In genomic region chr20:50729925-50730764, GRCh38 we compare ENCODE assay signal across 8 cellular contexts. TPM values are rescaled to one million over a fixed set of nuclear protein-coding genes. Genes with fewer than 3 reads are reported as not detected.
A peak's percentile ranks its signal among the peaks of the same experiment; 100 is the strongest.
DNase-seq lines count a peak whose midpoint lies in the region; ATAC-seq, FAIRE-seq and TF ChIP-seq lines count a peak whose summit lies in the region.

No MANE protein-coding gene starts in this region.

- H3K4me1 Mint-ChIP-seq in naive B cell = peaks cover 11 to 19% (median 19%) of the 10 kb centered on the region in 3 donors

- H3K36me3 ChIP-seq in PC-3 (ENCODE audit: low read depth, low read length) = no peaks in the 10 kb centered on the region
- H3K36me3 ChIP-seq in H1 (ENCODE audit: control insufficient read depth in 2 of 4, insufficient read depth in 4 of 4, low read length in 3 of 4) = peaks cover 0 to 4% (median 2%) of the 10 kb centered on the region in 4 experiments; a peak in 2 of 8 replicates

- FAIRE-seq in H1 (lab: Jason Lieb, UNC) = no peak

- H3K9ac ChIP-seq in PC-3 (ENCODE audit: low read length) = peak overlapping the region; percentile 52
- peak overlapping the region in 3 of 4 experiments; percentile 54 to 71 (median 63); a peak in 6 of 7 replicates for H3K9ac ChIP-seq in H1 (replicated peaks in 1 of 4; ENCODE audit: extremely low read depth in 1 of 4, low read depth in 3 of 4, low read length in 3 of 4)

- H4K8ac ChIP-seq in H1 (ENCODE audit: extremely low read depth, insufficient read depth, low read length) = peak overlapping the region; percentile 93; the same call in 1 of the 2 replicates

- H3K79me1 ChIP-seq in H1 (ENCODE audit: low read depth, low read length) = no peaks in the 10 kb centered on the region

- H3K27me3 ChIP-seq in PC-3 (ENCODE audit: low read length) (no peaks in the 10 kb centered on the region), H1 (replicated peaks in 1 of 4; ENCODE audit: control insufficient read depth in 3 of 4, extremely low read depth in 1 of 4, insufficient read depth in 3 of 4, low read length in 3 of 4) (no peaks in the 10 kb centered on the region)

- no peak overlapping the region for H2AK5ac ChIP-seq in H1 (ENCODE audit: low read depth, low read length)

- no peak overlapping the region for H3K23ac ChIP-seq in H1 (ENCODE audit: insufficient read length)

- H3K4me1 ChIP-seq in PC-3 (ENCODE audit: insufficient read depth, low read length) (peaks cover 55% of the 10 kb centered on the region), H1 (replicated peaks in 1 of 4; ENCODE audit: control insufficient read depth in 3 of 4, insufficient read depth in 4 of 4, low read length in 3 of 4) (peaks cover 2 to 9% (median 6%) of the 10 kb centered on the region in 4 experiments; a peak in 5 of 7 replicates)

- CTCF ChIA-PET in PC-3 (lab: Charles Lee) = interaction anchor here (0.9 kb wide), 1 partner anchor 19 kb away, joined by 7 read pairs; no protein-coding TSS in a partner anchor
- CTCF ChIA-PET in H1 (lab: Charles Lee; ENCODE audit: partially characterized antibody) = interaction anchor here (1.4 to 2.9 kb wide), 4 partner anchors 12 to 42 kb away, joined by 3 to 15 read pairs (median 12); no protein-coding TSS in a partner anchor

- peak overlapping the region; percentile 88 for H3K18ac ChIP-seq in H1 (ENCODE audit: extremely low read depth, low read length)

- H2BK5ac ChIP-seq in H1 (ENCODE audit: low read depth, low read length) = peak overlapping the region; percentile 4; the same call in 1 of the 2 replicates

- peak overlapping the region in 4 of 6 donors; percentile 39 to 92 (median 75) for H3K27ac Mint-ChIP-seq in naive B cell

- H3K27ac ChIP-seq in PC-3 (ENCODE audit: low read length) = peak overlapping the region; percentile 6; the same call in 1 of the 2 replicates
- H3K27ac ChIP-seq in H1 (ENCODE audit: low read depth, low read length) = peak overlapping the region; percentile 46; the same call in 1 of the 2 replicates

- H3K56ac ChIP-seq in H1 (replicated peaks; ENCODE audit: insufficient read length, low read depth, low read length) = peak overlapping the region; percentile 92

- H3K79me2 ChIP-seq in PC-3 (ENCODE audit: low read length) = peaks cover 39% of the 10 kb centered on the region
- peaks cover 10 to 33% of the 10 kb centered on the region in 2 experiments; a peak in 3 of 4 replicates for H3K79me2 ChIP-seq in H1 (ENCODE audit: control insufficient read depth in 1 of 2, insufficient read depth in 2 of 2, low read length in 2 of 2)

- no peak for TF ChIP-seq POLR2A in H1 (IDR thresholded peaks at IDR 0.05; ENCODE audit: control extremely low read depth in 1 of 2, low read depth in 2 of 2, low read length in 2 of 2)

- no peaks in the 10 kb centered on the region for H3K36me3 Mint-ChIP-seq in naive B cell

- peak overlapping the region; percentile 85 for H4K5ac ChIP-seq in H1 (ENCODE audit: insufficient read length, low read depth, low read length)

- intact Hi-C loops in PC-3 (cut with micrococcal nuclease) = loop anchor here (2.0 to 10.0 kb wide), 3 partner anchors 15 to 615 kb away; partner anchors contain the start of gene UBE2V1

- H3K9me3 Mint-ChIP-seq in naive B cell = no peaks in the 10 kb centered on the region

- no peak for TF ChIP-seq RAD21 in H1 (IDR thresholded peaks at IDR 0.05 in 1 of 2, conservative IDR thresholded peaks at IDR 0.05 in 1 of 2; ENCODE audit: low read depth in 2 of 2, low read length in 2 of 2)

- H3K4me2 ChIP-seq in PC-3 (ENCODE audit: low read length) = peak overlapping the region; percentile 97
- peak overlapping the region; percentile 81 to 83 for H3K4me2 ChIP-seq in H1 (ENCODE audit: insufficient read depth in 1 of 2, low read depth in 2 of 2, low read length in 2 of 2)

- H3K23me2 ChIP-seq in H1 (ENCODE audit: low read depth, low read length) = peaks cover 7% of the 10 kb centered on the region

- H3K4me3 ChIP-seq in GM12865 (ENCODE audit: low read depth, low read length) = peak overlapping the region; percentile 63
- peak overlapping the region; percentile 76 for H3K4me3 ChIP-seq in PC-3 (ENCODE audit: low read length)
- peak overlapping the region; percentile 47 to 92 (median 54) for H3K4me3 ChIP-seq in H1 (ENCODE audit: extremely low read depth in 1 of 4, insufficient read depth in 2 of 4, low read depth in 3 of 4, low read length in 4 of 4)

- H3K9me3 ChIP-seq in PC-3 (ENCODE audit: low read length) (no peaks in the 10 kb centered on the region), H1 (ENCODE audit: insufficient read depth in 2 of 2, low read depth in 1 of 2, low read length in 1 of 2) (no peaks in the 10 kb centered on the region)

- peaks cover 0 to 4% (median 0%) of the 10 kb centered on the region in 3 donors for H3K27me3 Mint-ChIP-seq in naive B cell

- WGBS in H1 (ENCODE audit: extremely low coverage in 1 of 2, insufficient coverage in 1 of 2, insufficient read length in 1 of 2, insufficient replicate concordance in 2 of 2, low coverage in 1 of 2, low lambda C conversion rate in 2 of 2, missing lambda C conversion rate in 1 of 2), 2 experiments = 37% methylated on average over 21 of the region's 21 CpGs; no CpG with 5 or more reads in 1 of the 2 experiments

- no peak for TF ChIP-seq CTCF in GM12865 (IDR thresholded peaks at IDR 0.05; ENCODE audit: insufficient read depth, low read depth, low read length, missing control alignments)
- TF ChIP-seq CTCF in PC-3 (conservative IDR thresholded peaks at IDR 0.05; ENCODE audit: low read depth, low read length) = no peak
- TF ChIP-seq CTCF in H1 (IDR thresholded peaks at IDR 0.05; ENCODE audit: control extremely low read depth in 1 of 3, insufficient read depth in 1 of 3, low read depth in 1 of 3, low read length in 3 of 3) = no peak

- H2AFZ ChIP-seq in PC-3 (ENCODE audit: low read length) = peak overlapping the region; percentile 85
- no peak overlapping the region for H2AFZ ChIP-seq in H1 (ENCODE audit: low read length)

- no peak overlapping the region for H3K14ac ChIP-seq in H1 (ENCODE audit: insufficient read length)

- DNase-seq in GM12865 (ENCODE audit: low read depth) = no peak
- DNase-seq in PC-3 = peak; percentile 37
- no peak for DNase-seq in H1 (ENCODE audit: low read depth in 1 of 2, low spot score in 2 of 2)
- no peak for DNase-seq in naive B cell
- DNase-seq in mesenteric fat pad (ENCODE audit: low spot score) = no peak
- no peak for DNase-seq in D341Med (ENCODE audit: low spot score)
- no peak for DNase-seq in activated CD4-positive, alpha-beta T cell treated with anti-CD3 and anti-CD28 coated beads, Interleukin-2, amount 50 U/mL, for 1 hour
- no peak for DNase-seq in Kasumi-1 (lab: John Stamatoyannopoulos, UW)

- peaks cover 2% of the 10 kb centered on the region for H3F3A ChIP-seq in PC-3 (ENCODE audit: low read length, unreplicated experiment)

- H2BK20ac ChIP-seq in H1 (ENCODE audit: low read length) = no peak overlapping the region

- H3K4ac ChIP-seq in H1 (replicated peaks; ENCODE audit: insufficient read length, low read depth, low read length) = peak overlapping the region; percentile 45

- H4K91ac ChIP-seq in H1 (replicated peaks; ENCODE audit: insufficient read length, low read length) = peak overlapping the region; percentile 1

- no peaks in the 10 kb centered on the region for H3K9me2 ChIP-seq in PC-3 (replicated peaks; ENCODE audit: low read length)

- peak; percentile 1 for ATAC-seq in PC-3
- ATAC-seq in naive B cell (ENCODE audit: low read depth in 2 of 2) = no peak

- peak overlapping the region; percentile 84 to 97 (median 92) for H3K4me3 Mint-ChIP-seq in naive B cell

- H4K20me1 ChIP-seq in PC-3 (ENCODE audit: low read length) = peaks cover 5% of the 10 kb centered on the region; the same call in 1 of the 2 replicates
- H4K20me1 ChIP-seq in H1 (replicated peaks in 1 of 2; ENCODE audit: control insufficient read depth in 1 of 2, insufficient read depth in 2 of 2, low read length in 2 of 2) = peaks cover 0 to 3% of the 10 kb centered on the region in 2 experiments

- BruUV-seq in PC-3 (replicated peaks; lab: Mats Ljungman, UMichigan) = TSS peak; percentile 62

- TF ChIP-seq EP300 in H1 (IDR thresholded peaks at IDR 0.05; ENCODE audit: borderline replicate concordance in 1 of 2, low read depth in 2 of 2, low read length in 2 of 2) = no peak

- no peak overlapping the region for H2BK120ac ChIP-seq in H1 (replicated peaks; ENCODE audit: low read depth, low read length)

- POLR2A ChIA-PET in PC-3 (lab: Charles Lee; ENCODE audit: unreplicated experiment) = no interaction called here
- POLR2A ChIA-PET in H1 (lab: Charles Lee; ENCODE audit: partially characterized antibody) = interaction anchor here (0.7 to 2.3 kb wide), 13 partner anchors 9 to 142 kb away, joined by 3 to 6 read pairs (median 3); no protein-coding TSS in a partner anchor

- no peak overlapping the region for H2BK15ac ChIP-seq in H1 (ENCODE audit: low read length)

- no peak overlapping the region for H2BK12ac ChIP-seq in H1 (ENCODE audit: low read depth, low read length)

TF ChIP-seq in H1, 55 proteins besides CTCF, POLR2A, EP300 and RAD21 (continues in another document):
- TF ChIP-seq SAP30 (IDR thresholded peaks at IDR 0.05; ENCODE audit: insufficient read depth, insufficient replicate concordance, low read length) = peak; percentile 43

RNA-seq across cellular contexts. Expression of gene PARD6B, which starts 1.2 kb away (rescaled TPM):
- total RNA-seq in PC-3 (2014; rRNA removed) (3.7 and 4.3 TPM in 2 replicates), mesenteric fat pad (2.0 TPM)
- 27.3 and 34.1 TPM in 2 replicates for total RNA-seq in H1 (2021; fragmentation: NEBNext Ultra II Directional; extraction: Animal tissue kit (Norgen Biotek cat#: 25700))
- polyA plus RNA-seq in H1 (2011; rRNA removed) (3.3 and 5.2 TPM in 2 replicates), naive B cell (ENCODE audit: low read depth in 6 of 6) (1 to 10 TPM in 1 of 6 donors, under 1 TPM in 5; 0.08 to 1.6 (median 0.73) TPM)
- 5.0 TPM for polyA plus RNA-seq in H1 (2011; cell fraction: cytosol; rRNA removed)
- polyA plus RNA-seq in H1 (2011; cell fraction: nucleus; rRNA removed) = 2.2 TPM
- 3.3 to 5.1 TPM (median 3.8 TPM) in 4 replicates for polyA plus RNA-seq in H1 (2012, experiment 1 of 2)
- polyA plus RNA-seq in H1 (2012, experiment 2 of 2) = 1.2 TPM
- polyA plus RNA-seq in H1 (2013, experiment 1 of 2) = 5.8 TPM
- polyA plus RNA-seq in H1 (2013, experiment 2 of 2) = 5.6 TPM
- 12.2 and 13.7 TPM in 2 replicates for polyA minus RNA-seq in H1 (2011; rRNA and poly(A)+ RNA removed)
- 16.4 TPM for polyA minus RNA-seq in H1 (2011; cell fraction: cytosol; rRNA and poly(A)+ RNA removed)
- 6.4 TPM for polyA minus RNA-seq in H1 (2011; cell fraction: nucleus; rRNA and poly(A)+ RNA removed)

RNA-seq across cellular contexts. Expression of gene RIPOR3, which starts 38.8 kb away (rescaled TPM):
- 0.04 TPM in 1 of 2 replicates, not detected in the other for total RNA-seq in PC-3 (2014; rRNA removed)
- total RNA-seq in H1 (2021; fragmentation: NEBNext Ultra II Directional; extraction: Animal tissue kit (Norgen Biotek cat#: 25700)) = 4.5 and 4.7 TPM in 2 replicates
- 3.6 and 5.6 TPM in 2 replicates for polyA plus RNA-seq in H1 (2011; rRNA removed)
- polyA plus RNA-seq in H1 (2011; cell fraction: cytosol; rRNA removed) = 6.9 TPM
- polyA plus RNA-seq in H1 (2011; cell fraction: nucleus; rRNA removed) = 43.0 TPM
- polyA plus RNA-seq in H1 (2012, experiment 1 of 2) = 5.7 to 7.7 TPM (median 5.9 TPM) in 4 replicates
- polyA plus RNA-seq in H1 (2012, experiment 2 of 2) = 1.6 TPM
- polyA plus RNA-seq in H1 (2013, experiment 1 of 2) = 3.2 TPM
- 2.5 TPM for polyA plus RNA-seq in H1 (2013, experiment 2 of 2)
- polyA minus RNA-seq in H1 (2011; rRNA and poly(A)+ RNA removed) = 3.3 and 3.8 TPM in 2 replicates
- polyA minus RNA-seq in H1 (2011; cell fraction: cytosol; rRNA and poly(A)+ RNA removed) = 3.1 TPM
- polyA minus RNA-seq in H1 (2011; cell fraction: nucleus; rRNA and poly(A)+ RNA removed) = 9.2 TPM
- 1 to 10 TPM in 5 of 6 donors, not detected in 1; 1.4 to 3.0 (median 2.1) TPM for polyA plus RNA-seq in naive B cell (ENCODE audit: low read depth in 6 of 6)
- total RNA-seq in mesenteric fat pad = 19.7 TPM
